ENCODE assay signal across 1 cellular context in the genomic region with DNA sequence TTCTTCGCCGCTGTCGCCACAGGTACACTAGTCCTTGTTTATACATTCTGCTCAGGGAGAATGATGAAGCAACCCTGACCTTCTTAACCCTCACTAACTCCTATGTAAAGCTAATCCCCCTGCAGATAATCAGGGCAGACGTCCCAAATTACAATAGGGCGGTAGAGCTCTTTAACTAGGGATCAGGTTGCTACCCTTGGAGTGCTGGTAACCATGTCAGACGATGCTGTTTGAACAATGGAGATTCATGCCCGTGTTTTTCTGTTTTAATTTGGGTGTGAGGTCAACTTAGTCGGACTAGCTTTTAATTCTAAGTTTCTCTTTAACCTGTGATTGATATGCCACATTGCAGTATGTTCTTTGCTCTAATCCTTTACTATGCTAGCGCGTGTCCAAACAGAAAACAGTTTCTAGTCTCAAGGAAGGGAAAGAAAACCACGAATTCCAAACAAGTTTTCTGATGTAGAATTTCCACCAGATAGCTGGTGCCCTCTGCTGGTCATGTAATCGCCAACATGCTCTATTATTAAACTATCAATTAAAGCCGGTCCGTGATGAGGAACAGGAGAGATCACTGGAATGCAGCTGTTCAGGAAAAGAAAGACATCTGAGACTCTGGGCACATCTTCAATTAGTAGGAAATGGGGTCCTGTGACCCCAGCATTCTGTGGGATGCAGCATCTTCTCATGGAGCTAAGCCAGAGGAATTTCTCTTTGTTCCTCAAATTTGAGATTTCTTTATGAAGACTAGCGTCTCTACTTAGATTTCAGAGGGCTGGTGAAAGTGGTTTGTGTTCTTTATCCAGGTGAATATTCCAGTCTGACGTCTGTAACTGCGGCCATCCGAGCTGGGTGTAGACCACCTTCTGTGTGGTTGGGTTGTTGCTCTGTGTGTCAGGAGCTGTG.
TF ChIP-seq lines count a peak whose summit lies in the region.

No MANE protein-coding gene starts in this region.

TF ChIP-seq in HEK293, 187 proteins besides CTCF, POLR2A, EP300 and RAD21 (continued from another document and continues in another):
- TF ChIP-seq BCL11A (tag by site-specific recombination; IDR thresholded peaks at IDR 0.05; ENCODE audit: low read depth) (0 out of 2 replicates have a peak, but pooled peaks have one; percentile 51), PRDM4 (tag by site-specific recombination; IDR thresholded peaks at IDR 0.05) (peak; percentile 99), ZBTB49 (tag by site-specific recombination; IDR thresholded peaks at IDR 0.05; ENCODE audit: low read depth) (no peak), ZNF211 (tag by site-specific recombination; IDR thresholded peaks at IDR 0.05; ENCODE audit: low read depth) (no peak), ZNF433 (tag by site-specific recombination; IDR thresholded peaks at IDR 0.05; ENCODE audit: low read depth) (no peak), ZSCAN30 (tag by site-specific recombination; IDR thresholded peaks at IDR 0.05) (no peak), ZNF510 (tag by site-specific recombination; IDR thresholded peaks at IDR 0.05; ENCODE audit: insufficient replicate concordance) (no peak), ZNF747 (tag by site-specific recombination; IDR thresholded peaks at IDR 0.05) (no peak), BCL11B (tag by site-specific recombination; IDR thresholded peaks at IDR 0.05; ENCODE audit: low read depth) (no peak), ZBTB20 (tag by site-specific recombination; IDR thresholded peaks at IDR 0.05) (no peak), ZFP3 (tag by site-specific recombination; IDR thresholded peaks at IDR 0.05; ENCODE audit: low read depth) (no peak), KLF1 (tag by site-specific recombination; IDR thresholded peaks at IDR 0.05) (0 out of 2 replicates have a peak, but pooled peaks have one; percentile 13), ZNF350 (tag by site-specific recombination; IDR thresholded peaks at IDR 0.05) (no peak), ZNF488 (tag by site-specific recombination; IDR thresholded peaks at IDR 0.05) (no peak), ZNF830 (tag by site-specific recombination; IDR thresholded peaks at IDR 0.05; ENCODE audit: low read depth) (no peak), ZNF610 (tag by site-specific recombination; IDR thresholded peaks at IDR 0.05; ENCODE audit: borderline replicate concordance) (no peak), ZNF600 (tag by site-specific recombination; IDR thresholded peaks at IDR 0.05) (no peak), YY1 (tag by site-specific recombination; IDR thresholded peaks at IDR 0.05) (no peak), ZNF776 (tag by site-specific recombination; IDR thresholded peaks at IDR 0.05; ENCODE audit: borderline replicate concordance) (no peak), ZNF530 (tag by site-specific recombination; IDR thresholded peaks at IDR 0.05; ENCODE audit: low read depth) (no peak), EGR2 (tag by site-specific recombination; IDR thresholded peaks at IDR 0.05; ENCODE audit: low read depth) (no peak), ZNF221 (tag by site-specific recombination; IDR thresholded peaks at IDR 0.05; ENCODE audit: borderline replicate concordance) (no peak), SALL2 (tag by site-specific recombination; IDR thresholded peaks at IDR 0.05; ENCODE audit: borderline replicate concordance) (no peak), ZNF843 (tag by site-specific recombination; IDR thresholded peaks at IDR 0.05) (no peak), ZBTB8A (tag by site-specific recombination; IDR thresholded peaks at IDR 0.05) (no peak), ELK4 (IDR thresholded peaks at IDR 0.05; ENCODE audit: borderline replicate concordance, low read depth, low read length) (no peak), ATF2 (tag by site-specific recombination; IDR thresholded peaks at IDR 0.05; ENCODE audit: low read depth) (no peak), ZNF266 (tag by site-specific recombination; IDR thresholded peaks at IDR 0.05; ENCODE audit: low read depth) (no peak), GLIS2 (tag by site-specific recombination; IDR thresholded peaks at IDR 0.05) (no peak), OSR2 (tag by site-specific recombination; IDR thresholded peaks at IDR 0.05) (no peak), ZBTB21 (tag by site-specific recombination; IDR thresholded peaks at IDR 0.05) (no peak), ZFP37 (tag by site-specific recombination; IDR thresholded peaks at IDR 0.05) (no peak), HOXC10 (CRISPR knock-in tag; IDR thresholded peaks at IDR 0.05) (no peak), ZNF571 (tag by site-specific recombination; IDR thresholded peaks at IDR 0.05) (no peak), ZXDB (tag by site-specific recombination; IDR thresholded peaks at IDR 0.05) (no peak), ZNF214 (tag by site-specific recombination; IDR thresholded peaks at IDR 0.05; ENCODE audit: borderline replicate concordance) (no peak), ZNF274 (IDR thresholded peaks at IDR 0.05; ENCODE audit: low read length) (no peak), ZNF274 (tag by site-specific recombination; IDR thresholded peaks at IDR 0.05; ENCODE audit: borderline replicate concordance) (no peak), ZNF664 (tag by site-specific recombination; IDR thresholded peaks at IDR 0.05) (no peak), ZNF280C (tag by site-specific recombination; IDR thresholded peaks at IDR 0.05) (no peak), ZNF121 (tag by site-specific recombination; IDR thresholded peaks at IDR 0.05) (no peak), ZNF146 (tag by site-specific recombination; IDR thresholded peaks at IDR 0.05) (no peak), ZNF670 (tag by site-specific recombination; IDR thresholded peaks at IDR 0.05; ENCODE audit: low read depth) (no peak), ZNF768 (tag by site-specific recombination; IDR thresholded peaks at IDR 0.05) (no peak), ZNF248 (tag by site-specific recombination; IDR thresholded peaks at IDR 0.05) (no peak), ZNF473 (tag by site-specific recombination; IDR thresholded peaks at IDR 0.05) (no peak), ZNF624 (tag by site-specific recombination; IDR thresholded peaks at IDR 0.05) (no peak), ZNF423 (tag by site-specific recombination; IDR thresholded peaks at IDR 0.05) (no peak)
- TF ChIP-seq, protein P1, sequence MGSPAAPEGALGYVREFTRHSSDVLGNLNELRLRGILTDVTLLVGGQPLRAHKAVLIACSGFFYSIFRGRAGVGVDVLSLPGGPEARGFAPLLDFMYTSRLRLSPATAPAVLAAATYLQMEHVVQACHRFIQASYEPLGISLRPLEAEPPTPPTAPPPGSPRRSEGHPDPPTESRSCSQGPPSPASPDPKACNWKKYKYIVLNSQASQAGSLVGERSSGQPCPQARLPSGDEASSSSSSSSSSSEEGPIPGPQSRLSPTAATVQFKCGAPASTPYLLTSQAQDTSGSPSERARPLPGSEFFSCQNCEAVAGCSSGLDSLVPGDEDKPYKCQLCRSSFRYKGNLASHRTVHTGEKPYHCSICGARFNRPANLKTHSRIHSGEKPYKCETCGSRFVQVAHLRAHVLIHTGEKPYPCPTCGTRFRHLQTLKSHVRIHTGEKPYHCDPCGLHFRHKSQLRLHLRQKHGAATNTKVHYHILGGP (tag by site-specific recombination; IDR thresholded peaks at IDR 0.05) = no peak
- TF ChIP-seq, protein P2, sequence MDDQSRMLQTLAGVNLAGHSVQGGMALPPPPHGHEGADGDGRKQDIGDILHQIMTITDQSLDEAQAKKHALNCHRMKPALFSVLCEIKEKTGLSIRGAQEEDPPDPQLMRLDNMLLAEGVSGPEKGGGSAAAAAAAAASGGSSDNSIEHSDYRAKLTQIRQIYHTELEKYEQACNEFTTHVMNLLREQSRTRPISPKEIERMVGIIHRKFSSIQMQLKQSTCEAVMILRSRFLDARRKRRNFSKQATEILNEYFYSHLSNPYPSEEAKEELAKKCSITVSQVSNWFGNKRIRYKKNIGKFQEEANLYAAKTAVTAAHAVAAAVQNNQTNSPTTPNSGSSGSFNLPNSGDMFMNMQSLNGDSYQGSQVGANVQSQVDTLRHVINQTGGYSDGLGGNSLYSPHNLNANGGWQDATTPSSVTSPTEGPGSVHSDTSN (CRISPR knock-in tag; IDR thresholded peaks at IDR 0.05) = no peak
- TF ChIP-seq, protein P3, sequence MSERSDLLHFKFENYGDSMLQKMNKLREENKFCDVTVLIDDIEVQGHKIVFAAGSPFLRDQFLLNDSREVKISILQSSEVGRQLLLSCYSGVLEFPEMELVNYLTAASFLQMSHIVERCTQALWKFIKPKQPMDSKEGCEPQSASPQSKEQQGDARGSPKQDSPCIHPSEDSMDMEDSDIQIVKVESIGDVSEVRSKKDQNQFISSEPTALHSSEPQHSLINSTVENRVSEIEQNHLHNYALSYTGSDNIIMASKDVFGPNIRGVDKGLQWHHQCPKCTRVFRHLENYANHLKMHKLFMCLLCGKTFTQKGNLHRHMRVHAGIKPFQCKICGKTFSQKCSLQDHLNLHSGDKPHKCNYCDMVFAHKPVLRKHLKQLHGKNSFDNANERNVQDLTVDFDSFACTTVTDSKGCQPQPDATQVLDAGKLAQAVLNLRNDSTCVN (tag by site-specific recombination; optimal IDR thresholded peaks at IDR 0.05) = no peak
